Comparison of ENCODE assay signal across 5 cellular contexts in genomic region chr11:71611218-71611910, GRCh38. TPM values are rescaled to one million over a fixed set of nuclear protein-coding genes. Genes with fewer than 3 reads are reported as not detected.
"Had no signal": no experiment of that assay in that cellular context is flagged by ENCODE, and none has a peak within 500 bp of the region (broad histone marks: within the 10 kb centered on the region; RNA-seq: fewer than 3 reads in every experiment).

No MANE protein-coding gene starts in this region.

RNA-seq across cellular contexts. Expression of gene KRTAP5-11, which starts 28.7 kb away (rescaled TPM):
- total RNA-seq: GM23338, H1, H9, HT-29 had no signal
- polyA plus RNA-seq: GM23338, H1, IgD-negative memory B cell had no signal

RNA-seq across cellular contexts. Expression of gene KRTAP5-10, which starts 46.0 kb away (rescaled TPM):
- total RNA-seq: GM23338, H1, H9, HT-29 had no signal
- polyA plus RNA-seq: GM23338, IgD-negative memory B cell had no signal
